8 cellular contexts compared by ENCODE assay signal in the genomic region with DNA sequence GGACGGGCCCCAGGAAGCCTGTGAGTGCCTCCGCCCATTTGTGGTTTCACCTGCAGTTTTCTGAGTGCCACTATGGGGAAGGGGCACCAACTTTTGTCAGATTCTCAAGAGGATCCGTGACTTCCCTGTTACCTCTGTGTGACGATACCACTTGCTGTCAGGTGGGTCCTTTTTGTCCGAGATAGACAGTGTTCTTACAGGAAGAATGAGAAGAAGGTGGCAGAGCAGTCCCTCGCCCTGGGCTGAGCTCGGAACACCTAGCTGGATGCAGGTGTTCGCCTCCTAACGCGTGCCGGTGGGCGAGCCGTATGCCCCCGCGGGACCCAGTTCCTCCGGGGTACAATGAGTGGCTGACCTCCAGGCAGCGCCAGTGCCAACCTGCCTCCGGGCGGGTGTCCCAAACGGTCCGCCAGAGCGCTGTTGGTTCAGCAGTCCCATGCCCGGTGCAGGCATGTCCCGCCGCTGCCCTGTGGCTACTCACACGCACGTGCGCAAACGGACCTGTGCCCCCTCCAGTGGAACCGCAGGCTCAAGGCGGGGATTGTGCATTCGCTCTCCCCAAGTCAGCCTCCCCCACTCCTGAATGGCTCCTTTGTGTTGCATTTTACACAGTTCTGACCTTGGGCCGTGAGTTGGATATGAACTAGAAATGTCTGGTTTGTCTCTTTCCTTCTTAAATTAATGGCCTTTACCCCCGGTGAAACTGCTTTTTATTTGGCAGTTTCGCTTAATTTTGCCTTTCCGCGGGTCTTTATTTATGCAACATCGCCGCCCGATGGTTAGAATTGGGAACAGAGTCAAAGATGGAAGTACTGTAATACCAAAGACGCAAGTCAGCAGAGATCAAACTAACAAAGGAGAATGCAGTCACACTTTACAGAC. TPM values are rescaled to one million over a fixed set of nuclear protein-coding genes. Genes with fewer than 3 reads are reported as not detected.
DNase-seq lines count a peak whose midpoint lies in the region; ATAC-seq and TF ChIP-seq lines count a peak whose summit lies in the region.

No MANE protein-coding gene starts in this region.

- H3K27ac ChIP-seq in SJCRH30 (no peak overlapping the region), stomach (peak overlapping the region; percentile 79 to 87 (median 83))

- H3K27me3 Mint-ChIP-seq in nephron progenitor cell (ENCODE audit: low read depth, poor library complexity): peaks cover 75% of the 10 kb centered on the region

- H3K4me3 Mint-ChIP-seq in nephron progenitor cell: peak overlapping the region; percentile 82

- peak; percentile 51 to 80 for DNase-seq in SJCRH30
- peak; percentile 12 for DNase-seq in activated gamma-delta T cell (lab: John Stamatoyannopoulos, UW)
- peak; percentile 86 for DNase-seq in fibroblast of villous mesenchyme (ENCODE audit: low read depth)
- peak; percentile 68 for DNase-seq in nephron progenitor cell
- DNase-seq in stomach: peak; percentile 67

- no peak for TF ChIP-seq POLR2A in stomach (IDR thresholded peaks at IDR 0.05)

- 0 to 1% (median 0%) methylated on average over 40 to 41 of the region's 41 CpGs for WGBS in stomach, 5 donors

- TF ChIP-seq CTCF in GM12874 (IDR thresholded peaks at IDR 0.05; ENCODE audit: insufficient read depth, low read depth, low read length) (peak; percentile 57), LNCAP (IDR thresholded peaks at IDR 0.05) (peak; percentile 94), fibroblast of villous mesenchyme (IDR thresholded peaks at IDR 0.05; ENCODE audit: insufficient read depth, low read depth, low read length) (peak; percentile 85), nephron progenitor cell (IDR thresholded peaks at IDR 0.05) (peak; percentile 76), stomach (IDR thresholded peaks at IDR 0.05) (peak in 5 of 7 experiments; percentile 49 to 97 (median 84))

- no peak for ATAC-seq in GM18520 (IDR thresholded peaks at IDR 0.05; ENCODE audit: unreplicated experiment)

- no peak for TF ChIP-seq EP300 in stomach (IDR thresholded peaks at IDR 0.05)

- no peak overlapping the region for H3K27ac Mint-ChIP-seq in nephron progenitor cell

- peak overlapping the region; percentile 51 for H3K4me3 ChIP-seq in SJCRH30
- H3K4me3 ChIP-seq in fibroblast of villous mesenchyme (ENCODE audit: low read depth, low read length): peak overlapping the region; percentile 63
- peak overlapping the region; percentile 61 to 71 (median 62) for H3K4me3 ChIP-seq in stomach

- H3K9me3 ChIP-seq in SJCRH30 (replicated peaks) (no peaks in the 10 kb centered on the region), stomach (no peaks in the 10 kb centered on the region)

- no peaks in the 10 kb centered on the region for H3K36me3 Mint-ChIP-seq in nephron progenitor cell (ENCODE audit: low read depth)

- no peaks in the 10 kb centered on the region for H3K36me3 ChIP-seq in SJCRH30
- no peaks in the 10 kb centered on the region for H3K36me3 ChIP-seq in stomach

- H3K4me1 ChIP-seq in SJCRH30 (no peaks in the 10 kb centered on the region; the same call in 1 of the 2 replicates), stomach (peaks cover 19 to 52% (median 41%) of the 10 kb centered on the region in 4 donors)

- intact Hi-C loops in stomach (cut with DNase I; ENCODE audit: low total_unique reads): no loop called here

- H3K9me3 Mint-ChIP-seq in nephron progenitor cell: no peaks in the 10 kb centered on the region

- peaks cover 37% of the 10 kb centered on the region for H3K4me1 Mint-ChIP-seq in nephron progenitor cell

- H3K27me3 ChIP-seq in SJCRH30 (peaks cover 8% of the 10 kb centered on the region), stomach (peaks cover 0 to 32% (median 11%) of the 10 kb centered on the region in 3 donors)

RNA-seq across cellular contexts. Expression of a gene that starts 1.1 kb away (rescaled TPM):
- 0.83 and 1.1 TPM in 2 replicates for total RNA-seq in SJCRH30 (2014; rRNA removed; shearing (Covaris generic))
- total RNA-seq in fibroblast of villous mesenchyme (3.9 and 4.8 TPM in 2 replicates), stomach (10 to 100 TPM in 2 of 5 donors, 1 to 10 TPM in 2, under 1 TPM in 1; 0.58 to 12.7 (median 6.4) TPM)
- 1 to 10 TPM; 1.2 to 2.0 (median 1.9) TPM for polyA plus RNA-seq in stomach

Comparison
In these comparisons a context has a peak if more than half of its experiments do, and no peak if none do; other contexts are left out.
1. DNase-seq: peak in every context shown above with its lines; median percentile 86 in fibroblast of villous mesenchyme; 68 in nephron progenitor cell; 67 in stomach; 66 in SJCRH30; 12 in activated gamma-delta T cell.